ENCODE assay signal across 21 cellular contexts in the genomic region with DNA sequence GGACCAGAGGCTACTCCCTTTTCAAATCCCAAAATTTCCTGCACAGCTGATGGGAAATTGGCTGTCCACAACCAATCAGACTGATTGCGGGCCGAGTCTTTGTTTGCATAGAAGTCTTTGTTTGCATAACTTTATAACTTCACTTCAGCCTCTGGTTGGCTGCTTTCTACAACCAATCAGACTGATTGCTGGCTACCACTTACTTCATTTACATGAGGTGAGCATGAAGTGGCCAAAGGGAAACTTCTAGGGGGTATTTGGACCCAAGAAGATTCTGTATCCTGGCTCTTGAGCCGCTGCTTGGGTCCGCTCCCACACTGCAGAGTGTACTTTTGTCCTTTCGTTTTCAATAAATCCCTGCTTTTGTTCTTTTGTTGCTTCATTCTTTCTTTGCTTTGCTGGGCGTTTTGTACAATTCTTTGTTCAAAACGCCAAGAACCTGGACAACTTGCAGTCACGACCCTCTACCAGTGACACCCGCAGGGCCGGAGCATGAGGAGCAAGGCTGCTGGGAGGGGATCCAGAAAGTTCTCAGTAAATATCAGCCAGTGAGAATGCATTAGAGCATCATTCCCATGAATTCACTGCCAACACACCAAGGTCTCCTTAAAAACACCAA.
DNase-seq lines count a peak whose midpoint lies in the region; ATAC-seq, FAIRE-seq and TF ChIP-seq lines count a peak whose summit lies in the region.
"Had no signal": no experiment of that assay in that cellular context is flagged by ENCODE, and none has a peak within 500 bp of the region (broad histone marks: within the 10 kb centered on the region; RNA-seq: fewer than 3 reads in every experiment).

No MANE protein-coding gene starts in this region.

- H3K79me2 ChIP-seq in astrocyte (ENCODE audit: insufficient read depth, low read length) (no peaks in the 10 kb centered on the region), hepatocyte (no peaks in the 10 kb centered on the region)

- DNase-seq in astrocyte (ENCODE audit: low read depth) (no peak), hepatocyte (ENCODE audit: low spot score) (no peak), osteocyte (ENCODE audit: extremely low spot score, unreplicated experiment) (peak; percentile 21), omental fat pad (ENCODE audit: low spot score) (no peak), NCI-H526 (lab: John Stamatoyannopoulos, UW) (no peak), GM20000 (ENCODE audit: low spot score) (no peak)
- DNase-seq: activated CD4-positive, alpha-beta T cell treated with anti-CD3 and anti-CD28 coated beads, Interleukin-2, amount 50 U/mL, for 48 hours; activated naive CD4-positive, alpha-beta T cell treated with anti-CD3 and anti-CD28 coated beads, Interleukin-2, amount 50 U/mL, for 16 hours; activated T-cell treated with anti-CD3 and anti-CD28 coated beads, Interleukin-2, amount 50 U/mL, for 24 hours; DMS79; effector CD8-positive, alpha-beta T cell; heart right ventricle; kidney; right lobe of liver; uterus had no signal

- H3K27ac Mint-ChIP-seq in astrocyte (ENCODE audit: unreplicated experiment) (no peak overlapping the region), osteocyte (ENCODE audit: unreplicated experiment) (no peak overlapping the region)
- H3K27ac Mint-ChIP-seq: activated T-cell treated with anti-CD3 and anti-CD28 coated beads, Interleukin-2, amount 50 U/mL, for 24 hours; CD8-positive, alpha-beta T cell; mesothelial cell of epicardium; stimulated activated naive CD8-positive, alpha-beta T cell treated with anti-CD3 and anti-CD28 coated beads, Interleukin-15, Interleukin-2, amounts not matched to agents 100 ng/mL and 50 ng/mL, for 24 hours had no signal

- H3K27ac ChIP-seq in C4-2B: peak overlapping the region; percentile 24; the same call in 1 of the 2 replicates
- no peak overlapping the region for H3K27ac ChIP-seq in astrocyte (ENCODE audit: low read depth, low read length)
- H3K27ac ChIP-seq in hepatocyte: no peak overlapping the region
- H3K27ac ChIP-seq: heart right ventricle, right lobe of liver, RWPE1, uterus had no signal

- no peaks in the 10 kb centered on the region for H3K9me2 ChIP-seq in hepatocyte (replicated peaks; ENCODE audit: insufficient read depth)

- no peak overlapping the region for H3K9ac ChIP-seq in astrocyte (ENCODE audit: low read length)

- H3K9me3 Mint-ChIP-seq in astrocyte (ENCODE audit: unreplicated experiment): no peaks in the 10 kb centered on the region
- no peaks in the 10 kb centered on the region for H3K9me3 Mint-ChIP-seq in osteocyte (ENCODE audit: unreplicated experiment)
- H3K9me3 Mint-ChIP-seq: activated T-cell treated with anti-CD3 and anti-CD28 coated beads, Interleukin-2, amount 50 U/mL, for 24 hours; CD8-positive, alpha-beta T cell; mesothelial cell of epicardium; stimulated activated naive CD8-positive, alpha-beta T cell treated with anti-CD3 and anti-CD28 coated beads, Interleukin-15, Interleukin-2, amounts not matched to agents 100 ng/mL and 50 ng/mL, for 24 hours had no signal

- TF ChIP-seq CTCF in C4-2B (conservative IDR thresholded peaks at IDR 0.05) (no peak), astrocyte (IDR thresholded peaks at IDR 0.05; ENCODE audit: insufficient read depth, low read depth, low read length) (no peak), hepatocyte (IDR thresholded peaks at IDR 0.05; ENCODE audit: poor library complexity) (no peak), osteocyte (IDR thresholded peaks at IDR 0.05) (no peak), omental fat pad (IDR thresholded peaks at IDR 0.05) (no peak), GM20000 (IDR thresholded peaks at IDR 0.05; ENCODE audit: extremely low read depth, missing control alignments) (no peak)

- H3K36me3 ChIP-seq in astrocyte (ENCODE audit: insufficient read depth, low read length) (no peaks in the 10 kb centered on the region), hepatocyte (replicated peaks; ENCODE audit: insufficient read depth, low read depth) (no peaks in the 10 kb centered on the region)
- H3K36me3 ChIP-seq: heart right ventricle, right lobe of liver, uterus had no signal

- no peaks in the 10 kb centered on the region for H4K20me1 ChIP-seq in astrocyte (ENCODE audit: insufficient read depth, low read length)
- no peaks in the 10 kb centered on the region for H4K20me1 ChIP-seq in hepatocyte (ENCODE audit: insufficient read depth, poor library complexity, severe bottlenecking)

- H3K4me1 Mint-ChIP-seq in astrocyte (ENCODE audit: low read depth, unreplicated experiment): peaks cover 2% of the 10 kb centered on the region
- H3K4me1 Mint-ChIP-seq in osteocyte (ENCODE audit: unreplicated experiment): no peaks in the 10 kb centered on the region

- H3K4me2 ChIP-seq in astrocyte (ENCODE audit: low read length): peak overlapping the region; percentile 25
- H3K4me2 ChIP-seq in hepatocyte: peak overlapping the region; percentile 6

- H3K9me3 ChIP-seq in astrocyte (ENCODE audit: insufficient read depth, low read depth, low read length) (no peaks in the 10 kb centered on the region), hepatocyte (ENCODE audit: low read depth) (no peaks in the 10 kb centered on the region)
- H3K9me3 ChIP-seq: heart right ventricle, right lobe of liver, uterus had no signal

- H3K4me3 Mint-ChIP-seq in astrocyte (ENCODE audit: unreplicated experiment) (no peak overlapping the region), osteocyte (ENCODE audit: unreplicated experiment) (no peak overlapping the region)
- H3K4me3 Mint-ChIP-seq: activated T-cell treated with anti-CD3 and anti-CD28 coated beads, Interleukin-2, amount 50 U/mL, for 24 hours; CD8-positive, alpha-beta T cell; mesothelial cell of epicardium; stimulated activated naive CD8-positive, alpha-beta T cell treated with anti-CD3 and anti-CD28 coated beads, Interleukin-15, Interleukin-2, amounts not matched to agents 100 ng/mL and 50 ng/mL, for 24 hours had no signal

- FAIRE-seq in astrocyte (lab: Jason Lieb, UNC): no peak
- FAIRE-seq: kidney had no signal

- no peaks in the 10 kb centered on the region for H3K4me1 ChIP-seq in astrocyte (ENCODE audit: insufficient read depth, low read length)
- H3K4me1 ChIP-seq in hepatocyte (ENCODE audit: insufficient read depth): no peaks in the 10 kb centered on the region
- H3K4me1 ChIP-seq: right lobe of liver, uterus had no signal

- H2AFZ ChIP-seq in astrocyte (ENCODE audit: low read depth, low read length) (no peak overlapping the region), hepatocyte (no peak overlapping the region)

- no peaks in the 10 kb centered on the region for H3K27me3 Mint-ChIP-seq in astrocyte (ENCODE audit: low read depth, unreplicated experiment)
- no peaks in the 10 kb centered on the region for H3K27me3 Mint-ChIP-seq in osteocyte (ENCODE audit: unreplicated experiment)
- H3K27me3 Mint-ChIP-seq: activated T-cell treated with anti-CD3 and anti-CD28 coated beads, Interleukin-2, amount 50 U/mL, for 24 hours; stimulated activated naive CD8-positive, alpha-beta T cell treated with anti-CD3 and anti-CD28 coated beads, Interleukin-15, Interleukin-2, amounts not matched to agents 100 ng/mL and 50 ng/mL, for 24 hours had no signal

- peaks cover 2% of the 10 kb centered on the region for H3K36me3 Mint-ChIP-seq in astrocyte (ENCODE audit: low read depth, unreplicated experiment)
- no peaks in the 10 kb centered on the region for H3K36me3 Mint-ChIP-seq in osteocyte (ENCODE audit: unreplicated experiment)
- H3K36me3 Mint-ChIP-seq: CD8-positive, alpha-beta T cell; mesothelial cell of epicardium had no signal

- H3K27me3 ChIP-seq in astrocyte (ENCODE audit: insufficient read depth, low read length) (no peaks in the 10 kb centered on the region), hepatocyte (no peaks in the 10 kb centered on the region)
- H3K27me3 ChIP-seq: heart right ventricle, right lobe of liver, uterus had no signal

- WGBS in hepatocyte (ENCODE audit: low lambda C conversion rate, missing lambda C conversion rate): 65% methylated on average over 10 of the region's 10 CpGs

- ATAC-seq in HG02678 (IDR thresholded peaks at IDR 0.05; ENCODE audit: unreplicated experiment) (no peak), omental fat pad (ENCODE audit: low FRiP score) (no peak)
- ATAC-seq: CD8-positive, alpha-beta T cell had no signal

- no peak overlapping the region for H3K4me3 ChIP-seq in astrocyte (ENCODE audit: insufficient read depth, low read depth, low read length)
- no peak overlapping the region for H3K4me3 ChIP-seq in hepatocyte
- H3K4me3 ChIP-seq: heart right ventricle, right lobe of liver, uterus had no signal
